8 cellular contexts compared by ENCODE assay signal in genomic region chr19:44113784-44114390, GRCh38.
DNase-seq lines count a peak whose midpoint lies in the region; ATAC-seq and TF ChIP-seq lines count a peak whose summit lies in the region.

No MANE protein-coding gene starts in this region.

- H3K79me2 ChIP-seq in DOHH2 (ENCODE audit: control insufficient read depth, low read length), result no peaks in the 10 kb centered on the region
- peaks cover 3% of the 10 kb centered on the region for H3K79me2 ChIP-seq in parathyroid adenoma

- H3K4me1 ChIP-seq in DOHH2 (ENCODE audit: control insufficient read depth, low read length) (no peaks in the 10 kb centered on the region; the same call in 1 of the 2 replicates), parathyroid adenoma (no peaks in the 10 kb centered on the region)

- no peaks in the 10 kb centered on the region for H3F3A ChIP-seq in DOHH2 (ENCODE audit: control insufficient read depth, insufficient read depth)

- ATAC-seq in HG02852 (IDR thresholded peaks at IDR 0.05; ENCODE audit: unreplicated experiment), result peak; percentile 3

- DNase-seq in WERI-Rb-1, result no peak
- no peak for DNase-seq in fibroblast of pulmonary artery (ENCODE audit: low read depth)
- DNase-seq in NCI-H128 (lab: John Stamatoyannopoulos, UW; ENCODE audit: unreplicated experiment), result no peak
- DNase-seq in T1000 (lab: John Stamatoyannopoulos, UW), result no peak
- no peak for DNase-seq in NCI-H1105 (lab: John Stamatoyannopoulos, UW)

- H3K36me3 ChIP-seq in DOHH2 (ENCODE audit: control insufficient read depth, low read length) (no peaks in the 10 kb centered on the region), WERI-Rb-1 (peaks cover 25% of the 10 kb centered on the region), parathyroid adenoma (ENCODE audit: control insufficient read depth, insufficient read depth, low read length) (no peaks in the 10 kb centered on the region)

- H4K20me1 ChIP-seq in DOHH2 (ENCODE audit: control insufficient read depth, insufficient read depth, low read depth, low read length), result no peaks in the 10 kb centered on the region

- no peaks in the 10 kb centered on the region for H3K9me2 ChIP-seq in DOHH2 (replicated peaks; ENCODE audit: control insufficient read depth, low read length)

- H3K27me3 ChIP-seq in DOHH2 (ENCODE audit: control insufficient read depth, low read length) (no peaks in the 10 kb centered on the region), WERI-Rb-1 (ENCODE audit: insufficient read depth, low read depth, severe bottlenecking) (no peaks in the 10 kb centered on the region), parathyroid adenoma (ENCODE audit: control insufficient read depth, insufficient read depth, low read length) (no peaks in the 10 kb centered on the region)

- H3K9me3 ChIP-seq in DOHH2 (ENCODE audit: control insufficient read depth, insufficient read depth, low read length) (peaks cover 15% of the 10 kb centered on the region), WERI-Rb-1 (ENCODE audit: severe bottlenecking) (no peaks in the 10 kb centered on the region), parathyroid adenoma (ENCODE audit: control insufficient read depth, low read length) (no peaks in the 10 kb centered on the region)

- TF ChIP-seq CTCF in DOHH2 (IDR thresholded peaks at IDR 0.05; ENCODE audit: low read depth, low read length, poor library complexity, severe bottlenecking), result no peak
- no peak for TF ChIP-seq CTCF in WERI-Rb-1 (IDR thresholded peaks at IDR 0.05; ENCODE audit: low read depth, low read length)
- TF ChIP-seq CTCF in fibroblast of pulmonary artery (IDR thresholded peaks at IDR 0.05; ENCODE audit: low read length, missing control alignments), result no peak
- no peak for TF ChIP-seq CTCF in parathyroid adenoma (IDR thresholded peaks at IDR 0.05)

- H3K4me3 ChIP-seq in DOHH2 (ENCODE audit: low read length) (peak overlapping the region; percentile 71), WERI-Rb-1 (ENCODE audit: low read depth, low read length) (peak overlapping the region; percentile 96), fibroblast of pulmonary artery (replicated peaks; ENCODE audit: low read depth, low read length) (peak overlapping the region; percentile 66), parathyroid adenoma (ENCODE audit: low read depth, low read length) (peak overlapping the region; percentile 84)

- H3K9ac ChIP-seq in parathyroid adenoma, result peak overlapping the region; percentile 35

- H2AFZ ChIP-seq in parathyroid adenoma, result peak overlapping the region; percentile 90

- H3K4me2 ChIP-seq in DOHH2 (ENCODE audit: low read length) (peak overlapping the region; percentile 58), parathyroid adenoma (ENCODE audit: low read length) (peak overlapping the region; percentile 70)

- H3K27ac ChIP-seq in DOHH2 (ENCODE audit: low read depth, low read length) (no peak overlapping the region), WERI-Rb-1 (no peak overlapping the region; the same call in 1 of the 2 replicates), parathyroid adenoma (peak overlapping the region; percentile 51)
